In the genomic region with DNA sequence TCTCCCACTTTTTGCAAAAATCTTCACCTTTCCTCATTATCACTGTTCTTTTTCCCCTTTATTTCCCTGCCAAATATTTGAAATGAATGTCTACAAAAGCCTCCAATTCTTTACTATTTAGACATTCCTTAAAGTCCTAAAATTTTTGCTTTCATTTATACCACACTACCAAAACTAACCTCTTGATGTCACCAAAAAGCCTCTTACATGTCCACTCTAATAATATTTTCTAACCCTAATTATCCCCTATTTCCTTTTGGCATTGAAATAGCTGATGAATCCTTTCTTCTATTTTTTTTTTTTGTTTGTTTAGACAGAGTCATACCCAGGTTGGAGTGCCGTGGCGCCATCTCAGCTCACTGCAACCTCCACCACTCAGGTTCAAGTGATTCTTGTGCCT, we compare ENCODE assay signal across 12 cellular contexts. TPM values are rescaled to one million over a fixed set of nuclear protein-coding genes. Genes with fewer than 3 reads are reported as not detected.
DNase-seq lines count a peak whose midpoint lies in the region; ATAC-seq, FAIRE-seq and TF ChIP-seq lines count a peak whose summit lies in the region.
"Had no signal": no experiment of that assay in that cellular context is flagged by ENCODE, and none has a peak within 500 bp of the region (broad histone marks: within the 10 kb centered on the region; RNA-seq: fewer than 3 reads in every experiment).

No MANE protein-coding gene starts in this region.

- H3K9me3 ChIP-seq in GM23248 (ENCODE audit: low read depth), result no peaks in the 10 kb centered on the region
- no peaks in the 10 kb centered on the region for H3K9me3 ChIP-seq in stomach

- WGBS in GM23248 (ENCODE audit: low coverage in 1 of 2, low lambda C conversion rate in 2 of 2, missing lambda C conversion rate in 2 of 2), 2 experiments, result 63 to 81% methylated on average over 2 of the region's 2 CpGs
- 30 to 52% (median 35%) methylated on average over 2 of the region's 2 CpGs for WGBS in stomach, 5 donors

- H3K4me1 ChIP-seq in GM23248 (ENCODE audit: insufficient read depth), result no peaks in the 10 kb centered on the region
- no peaks in the 10 kb centered on the region for H3K4me1 ChIP-seq in foreskin keratinocyte
- H3K4me1 ChIP-seq in stomach, result peaks cover 0 to 4% (median 4%) of the 10 kb centered on the region in 4 donors

- intact Hi-C loops in posterior vena cava (cut with DNase I) (loop anchor here in 1 of 2 donors (5.0 kb wide), 1 partner anchor 67 kb away; no protein-coding TSS in a partner anchor), stomach (cut with DNase I; ENCODE audit: low total_unique reads) (no loop called here)

- DNase-seq in AG10803 (ENCODE audit: low read depth) (peak; percentile 44), GM23248 (peak; percentile 49), RCC 7860 (ENCODE audit: low spot score) (no peak), foreskin keratinocyte (no peak), posterior vena cava (ENCODE audit: low spot score) (no peak), stomach (no peak)
- DNase-seq: activated naive CD4-positive, alpha-beta T cell treated with anti-CD3 and anti-CD28 coated beads, Interleukin-2, amount 50 U/mL, for 16 hours; NCI-H2227 treated with DMSO at 0.1 percent for 48 hours; stimulated activated CD4-positive, alpha-beta T cell treated with anti-CD3 and anti-CD28 coated beads, Interleukin-4, amount 100 ng/mL, for 1 hour had no signal

- no peak for TF ChIP-seq EP300 in stomach (IDR thresholded peaks at IDR 0.05)

- TF ChIP-seq CTCF in AG10803 (conservative IDR thresholded peaks at IDR 0.05; ENCODE audit: low read length), result peak; percentile 56
- peak; percentile 52 for TF ChIP-seq CTCF in foreskin keratinocyte (conservative IDR thresholded peaks at IDR 0.05)
- TF ChIP-seq CTCF in stomach (IDR thresholded peaks at IDR 0.05), result peak in 3 of 7 experiments; percentile 16 to 28 (median 21)

- H3F3A ChIP-seq in GM23248 (ENCODE audit: insufficient read depth), result no peaks in the 10 kb centered on the region

- H2AFZ ChIP-seq in GM23248, result no peak overlapping the region

- H3K9ac ChIP-seq in GM23248, result no peak overlapping the region

- H3K27ac ChIP-seq in GM23248 (no peak overlapping the region), foreskin keratinocyte (no peak overlapping the region), stomach (no peak overlapping the region)

- no peaks in the 10 kb centered on the region for H3K27me3 ChIP-seq in GM23248 (replicated peaks; ENCODE audit: insufficient read depth)
- H3K27me3 ChIP-seq in foreskin keratinocyte, result peaks cover 9% of the 10 kb centered on the region
- no peaks in the 10 kb centered on the region for H3K27me3 ChIP-seq in stomach

- H3K9me2 ChIP-seq in GM23248 (ENCODE audit: insufficient read depth), result no peaks in the 10 kb centered on the region

- peak; percentile 46 for FAIRE-seq in RCC 7860 (lab: Jason Lieb, UNC)

- H3K4me3 ChIP-seq in AG10803 (ENCODE audit: low read length) (no peak overlapping the region), GM23248 (no peak overlapping the region), stomach (no peak overlapping the region)

- no peak overlapping the region for H3K4me2 ChIP-seq in GM23248 (ENCODE audit: unreplicated experiment)

- no peaks in the 10 kb centered on the region for H4K20me1 ChIP-seq in GM23248 (ENCODE audit: insufficient read depth)

- no peaks in the 10 kb centered on the region for H3K79me2 ChIP-seq in GM23248 (ENCODE audit: insufficient read depth)

- in situ Hi-C loops in GM23248 (cut with MboI), result no loop called here

- no peaks in the 10 kb centered on the region for H3K36me3 ChIP-seq in GM23248 (ENCODE audit: low read depth)
- H3K36me3 ChIP-seq in stomach, result no peaks in the 10 kb centered on the region

- ATAC-seq in foreskin keratinocyte, result no peak
- ATAC-seq in GM21528 (IDR thresholded peaks at IDR 0.05; ENCODE audit: low FRiP score, unreplicated experiment), result no peak
- ATAC-seq in HG03439 (IDR thresholded peaks at IDR 0.05; ENCODE audit: unreplicated experiment), result no peak

- no peak for TF ChIP-seq POLR2A in stomach (IDR thresholded peaks at IDR 0.05)

RNA-seq across cellular contexts. Expression of a gene that starts 32.3 kb away (rescaled TPM):
- total RNA-seq in GM23248 (2014; rRNA removed; shearing (Covaris generic)), result not detected in 2 replicates
- polyA plus RNA-seq in GM23248 (2016; fragmentation: Nextera tagmentation; extraction: Ambion mirVana), result 0.05 TPM in 1 of 2 replicates, not detected in the other
- total RNA-seq in foreskin keratinocyte, result 0.42 and 0.58 TPM in 2 replicates
- 0.20 and 0.29 TPM in 2 replicates for polyA plus RNA-seq in foreskin keratinocyte
- under 1 TPM; 0.51 to 0.90 TPM for total RNA-seq in posterior vena cava
- total RNA-seq in stomach, result 10 to 100 TPM in 1 of 5 donors, 1 to 10 TPM in 2, under 1 TPM in 1, not detected in 1; 0.37 to 22.2 (median 1.8) TPM
- polyA plus RNA-seq in stomach, result 1 to 10 TPM in 2 of 3 donors, under 1 TPM in 1; 0.25 to 2.7 (median 1.2) TPM
- total RNA-seq: myocyte had no signal

RNA-seq across cellular contexts. Expression of a gene that starts 38.5 kb away (rescaled TPM):
- total RNA-seq in GM23248 (2014; rRNA removed; shearing (Covaris generic)), result 24.2 and 30.6 TPM in 2 replicates
- polyA plus RNA-seq in GM23248 (2016; fragmentation: Nextera tagmentation; extraction: Ambion mirVana), result 7.9 and 10.7 TPM in 2 replicates
- total RNA-seq in foreskin keratinocyte, result 8.7 and 9.2 TPM in 2 replicates
- polyA plus RNA-seq in foreskin keratinocyte, result 2.3 and 2.8 TPM in 2 replicates
- 10 to 100 TPM; 39.1 to 43.5 TPM for total RNA-seq in posterior vena cava
- total RNA-seq in stomach, result 10 to 100 TPM; 12.5 to 30.8 (median 28.7) TPM
- 1 to 10 TPM; 3.3 to 4.8 (median 4.6) TPM for polyA plus RNA-seq in stomach

RNA-seq across cellular contexts. Expression of a gene that starts 50.4 kb away (rescaled TPM):
- 13.0 and 16.3 TPM in 2 replicates for total RNA-seq in GM23248 (2014; rRNA removed; shearing (Covaris generic))
- polyA plus RNA-seq in GM23248 (2016; fragmentation: Nextera tagmentation; extraction: Ambion mirVana), result 3.4 and 3.5 TPM in 2 replicates
- 1.4 and 1.6 TPM in 2 replicates for total RNA-seq in foreskin keratinocyte
- 0.83 and 0.95 TPM in 2 replicates for polyA plus RNA-seq in foreskin keratinocyte
- total RNA-seq in posterior vena cava, result 10 to 100 TPM; 21.3 to 26.6 TPM
- 10 to 100 TPM in 3 of 5 donors, 1 to 10 TPM in 2; 1.8 to 29.5 (median 14.3) TPM for total RNA-seq in stomach
- polyA plus RNA-seq in stomach, result 1 to 10 TPM; 4.6 to 6.6 (median 6.1) TPM

Comparison
In these comparisons a context has a peak if more than half of its experiments do, and no peak if none do; other contexts are left out.
1. DNase-seq: peak in AG10803 (single experiment) and GM23248 (single experiment); none in RCC 7860 (single experiment), foreskin keratinocyte (0 of 2), posterior vena cava (single experiment) and stomach (single experiment).